1 cellular context compared by ENCODE assay signal in the genomic region with DNA sequence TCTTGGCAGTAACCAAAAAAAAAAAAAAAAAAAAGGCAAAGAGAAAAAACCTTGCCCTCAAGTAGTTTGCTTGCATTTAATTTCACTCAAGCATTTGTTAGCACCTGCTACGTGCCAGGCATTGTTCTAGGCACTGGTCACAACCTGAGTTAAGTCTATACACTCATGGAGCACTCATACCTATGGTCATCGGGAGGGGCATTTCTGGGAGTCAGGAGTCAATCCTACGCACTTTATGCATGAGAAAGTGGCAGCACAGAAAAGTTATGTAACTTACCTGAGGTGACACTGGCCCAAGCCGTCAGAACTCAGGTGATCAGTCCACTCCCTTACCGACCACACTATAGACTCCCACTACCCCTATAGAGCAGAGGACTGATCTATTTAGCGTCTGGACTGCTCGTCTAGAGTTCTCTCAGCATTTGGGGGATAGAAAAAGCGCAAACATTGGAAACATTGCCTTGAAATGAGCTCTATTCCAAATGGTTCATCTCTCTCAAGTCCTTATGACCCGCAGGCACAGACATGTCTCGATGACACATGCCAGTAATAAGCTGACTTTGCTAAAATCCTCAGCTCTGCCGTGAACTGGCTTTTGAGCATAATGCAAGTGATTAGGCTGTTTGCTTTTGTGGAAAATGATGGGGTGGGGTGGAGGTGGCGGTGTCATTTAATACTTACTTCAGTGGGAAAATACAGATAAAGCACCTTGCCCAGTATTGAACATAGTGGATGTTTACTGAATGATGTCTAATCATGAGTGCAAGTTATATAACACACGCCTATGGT.
TF ChIP-seq lines count a peak whose summit lies in the region.

No MANE protein-coding gene starts in this region.

TF ChIP-seq in HEK293, 187 proteins besides CTCF, POLR2A, EP300 and RAD21 (continued from another document and continues in another):
- TF ChIP-seq, protein P1, sequence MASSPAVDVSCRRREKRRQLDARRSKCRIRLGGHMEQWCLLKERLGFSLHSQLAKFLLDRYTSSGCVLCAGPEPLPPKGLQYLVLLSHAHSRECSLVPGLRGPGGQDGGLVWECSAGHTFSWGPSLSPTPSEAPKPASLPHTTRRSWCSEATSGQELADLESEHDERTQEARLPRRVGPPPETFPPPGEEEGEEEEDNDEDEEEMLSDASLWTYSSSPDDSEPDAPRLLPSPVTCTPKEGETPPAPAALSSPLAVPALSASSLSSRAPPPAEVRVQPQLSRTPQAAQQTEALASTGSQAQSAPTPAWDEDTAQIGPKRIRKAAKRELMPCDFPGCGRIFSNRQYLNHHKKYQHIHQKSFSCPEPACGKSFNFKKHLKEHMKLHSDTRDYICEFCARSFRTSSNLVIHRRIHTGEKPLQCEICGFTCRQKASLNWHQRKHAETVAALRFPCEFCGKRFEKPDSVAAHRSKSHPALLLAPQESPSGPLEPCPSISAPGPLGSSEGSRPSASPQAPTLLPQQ (tag by site-specific recombination; IDR thresholded peaks at IDR 0.05): peak; percentile 56; the same call in 1 of the 2 replicates
- TF ChIP-seq, protein P2, sequence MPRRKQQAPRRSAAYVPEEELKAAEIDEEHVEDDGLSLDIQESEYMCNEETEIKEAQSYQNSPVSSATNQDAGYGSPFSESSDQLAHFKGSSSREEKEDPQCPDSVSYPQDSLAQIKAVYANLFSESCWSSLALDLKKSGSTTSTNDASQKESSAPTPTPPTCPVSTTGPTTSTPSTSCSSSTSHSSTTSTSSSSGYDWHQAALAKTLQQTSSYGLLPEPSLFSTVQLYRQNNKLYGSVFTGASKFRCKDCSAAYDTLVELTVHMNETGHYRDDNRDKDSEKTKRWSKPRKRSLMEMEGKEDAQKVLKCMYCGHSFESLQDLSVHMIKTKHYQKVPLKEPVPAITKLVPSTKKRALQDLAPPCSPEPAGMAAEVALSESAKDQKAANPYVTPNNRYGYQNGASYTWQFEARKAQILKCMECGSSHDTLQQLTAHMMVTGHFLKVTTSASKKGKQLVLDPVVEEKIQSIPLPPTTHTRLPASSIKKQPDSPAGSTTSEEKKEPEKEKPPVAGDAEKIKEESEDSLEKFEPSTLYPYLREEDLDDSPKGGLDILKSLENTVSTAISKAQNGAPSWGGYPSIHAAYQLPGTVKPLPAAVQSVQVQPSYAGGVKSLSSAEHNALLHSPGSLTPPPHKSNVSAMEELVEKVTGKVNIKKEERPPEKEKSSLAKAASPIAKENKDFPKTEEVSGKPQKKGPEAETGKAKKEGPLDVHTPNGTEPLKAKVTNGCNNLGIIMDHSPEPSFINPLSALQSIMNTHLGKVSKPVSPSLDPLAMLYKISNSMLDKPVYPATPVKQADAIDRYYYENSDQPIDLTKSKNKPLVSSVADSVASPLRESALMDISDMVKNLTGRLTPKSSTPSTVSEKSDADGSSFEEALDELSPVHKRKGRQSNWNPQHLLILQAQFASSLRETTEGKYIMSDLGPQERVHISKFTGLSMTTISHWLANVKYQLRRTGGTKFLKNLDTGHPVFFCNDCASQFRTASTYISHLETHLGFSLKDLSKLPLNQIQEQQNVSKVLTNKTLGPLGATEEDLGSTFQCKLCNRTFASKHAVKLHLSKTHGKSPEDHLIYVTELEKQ (tag by site-specific recombination; IDR thresholded peaks at IDR 0.05; ENCODE audit: borderline replicate concordance): peak; percentile 10; the same call in 1 of the 2 replicates
- TF ChIP-seq ZNF514 (tag by site-specific recombination; IDR thresholded peaks at IDR 0.05): no peak
- TF ChIP-seq ZFHX2 (tag by site-specific recombination; conservative IDR thresholded peaks at IDR 0.05): peak; percentile 48
- TF ChIP-seq, protein P3, sequence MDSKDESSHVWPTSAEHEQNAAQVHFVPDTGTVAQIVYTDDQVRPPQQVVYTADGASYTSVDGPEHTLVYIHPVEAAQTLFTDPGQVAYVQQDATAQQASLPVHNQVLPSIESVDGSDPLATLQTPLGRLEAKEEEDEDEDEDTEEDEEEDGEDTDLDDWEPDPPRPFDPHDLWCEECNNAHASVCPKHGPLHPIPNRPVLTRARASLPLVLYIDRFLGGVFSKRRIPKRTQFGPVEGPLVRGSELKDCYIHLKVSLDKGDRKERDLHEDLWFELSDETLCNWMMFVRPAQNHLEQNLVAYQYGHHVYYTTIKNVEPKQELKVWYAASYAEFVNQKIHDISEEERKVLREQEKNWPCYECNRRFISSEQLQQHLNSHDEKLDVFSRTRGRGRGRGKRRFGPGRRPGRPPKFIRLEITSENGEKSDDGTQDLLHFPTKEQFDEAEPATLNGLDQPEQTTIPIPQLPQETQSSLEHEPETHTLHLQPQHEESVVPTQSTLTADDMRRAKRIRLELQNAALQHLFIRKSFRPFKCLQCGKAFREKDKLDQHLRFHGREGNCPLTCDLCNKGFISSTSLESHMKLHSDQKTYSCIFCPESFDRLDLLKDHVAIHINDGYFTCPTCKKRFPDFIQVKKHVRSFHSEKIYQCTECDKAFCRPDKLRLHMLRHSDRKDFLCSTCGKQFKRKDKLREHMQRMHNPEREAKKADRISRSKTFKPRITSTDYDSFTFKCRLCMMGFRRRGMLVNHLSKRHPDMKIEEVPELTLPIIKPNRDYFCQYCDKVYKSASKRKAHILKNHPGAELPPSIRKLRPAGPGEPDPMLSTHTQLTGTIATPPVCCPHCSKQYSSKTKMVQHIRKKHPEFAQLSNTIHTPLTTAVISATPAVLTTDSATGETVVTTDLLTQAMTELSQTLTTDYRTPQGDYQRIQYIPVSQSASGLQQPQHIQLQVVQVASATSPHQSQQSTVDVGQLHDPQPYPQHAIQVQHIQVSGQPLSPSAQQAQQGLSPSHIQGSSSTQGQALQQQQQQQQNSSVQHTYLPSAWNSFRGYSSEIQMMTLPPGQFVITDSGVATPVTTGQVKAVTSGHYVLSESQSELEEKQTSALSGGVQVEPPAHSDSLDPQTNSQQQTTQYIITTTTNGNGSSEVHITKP (tag by site-specific recombination; IDR thresholded peaks at IDR 0.05): peak; percentile 75
- peak; percentile 44; the same call in 1 of the 2 replicates for TF ChIP-seq KLF10 (tag by site-specific recombination; IDR thresholded peaks at IDR 0.05)
- TF ChIP-seq FEZF1 (tag by site-specific recombination; IDR thresholded peaks at IDR 0.05): peak; percentile 97
- TF ChIP-seq OSR2 (tag by site-specific recombination; IDR thresholded peaks at IDR 0.05): peak; percentile 71
- TF ChIP-seq, protein P4, sequence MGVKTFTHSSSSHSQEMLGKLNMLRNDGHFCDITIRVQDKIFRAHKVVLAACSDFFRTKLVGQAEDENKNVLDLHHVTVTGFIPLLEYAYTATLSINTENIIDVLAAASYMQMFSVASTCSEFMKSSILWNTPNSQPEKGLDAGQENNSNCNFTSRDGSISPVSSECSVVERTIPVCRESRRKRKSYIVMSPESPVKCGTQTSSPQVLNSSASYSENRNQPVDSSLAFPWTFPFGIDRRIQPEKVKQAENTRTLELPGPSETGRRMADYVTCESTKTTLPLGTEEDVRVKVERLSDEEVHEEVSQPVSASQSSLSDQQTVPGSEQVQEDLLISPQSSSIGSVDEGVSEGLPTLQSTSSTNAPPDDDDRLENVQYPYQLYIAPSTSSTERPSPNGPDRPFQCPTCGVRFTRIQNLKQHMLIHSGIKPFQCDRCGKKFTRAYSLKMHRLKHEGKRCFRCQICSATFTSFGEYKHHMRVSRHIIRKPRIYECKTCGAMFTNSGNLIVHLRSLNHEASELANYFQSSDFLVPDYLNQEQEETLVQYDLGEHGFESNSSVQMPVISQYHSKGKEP (tag by site-specific recombination; IDR thresholded peaks at IDR 0.05): peak; percentile 47; the same call in 1 of the 2 replicates
- TF ChIP-seq, protein P5, sequence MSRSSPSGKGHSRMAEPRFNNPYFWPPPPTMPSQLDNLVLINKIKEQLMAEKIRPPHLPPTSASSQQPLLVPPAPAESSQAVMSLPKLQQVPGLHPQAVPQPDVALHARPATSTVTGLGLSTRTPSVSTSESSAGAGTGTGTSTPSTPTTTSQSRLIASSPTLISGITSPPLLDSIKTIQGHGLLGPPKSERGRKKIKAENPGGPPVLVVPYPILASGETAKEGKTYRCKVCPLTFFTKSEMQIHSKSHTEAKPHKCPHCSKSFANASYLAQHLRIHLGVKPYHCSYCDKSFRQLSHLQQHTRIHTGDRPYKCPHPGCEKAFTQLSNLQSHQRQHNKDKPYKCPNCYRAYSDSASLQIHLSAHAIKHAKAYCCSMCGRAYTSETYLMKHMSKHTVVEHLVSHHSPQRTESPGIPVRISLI (tag by site-specific recombination; IDR thresholded peaks at IDR 0.05): 0 out of 2 replicates have a peak, but pooled peaks have one; percentile 15
- TF ChIP-seq, protein P6, sequence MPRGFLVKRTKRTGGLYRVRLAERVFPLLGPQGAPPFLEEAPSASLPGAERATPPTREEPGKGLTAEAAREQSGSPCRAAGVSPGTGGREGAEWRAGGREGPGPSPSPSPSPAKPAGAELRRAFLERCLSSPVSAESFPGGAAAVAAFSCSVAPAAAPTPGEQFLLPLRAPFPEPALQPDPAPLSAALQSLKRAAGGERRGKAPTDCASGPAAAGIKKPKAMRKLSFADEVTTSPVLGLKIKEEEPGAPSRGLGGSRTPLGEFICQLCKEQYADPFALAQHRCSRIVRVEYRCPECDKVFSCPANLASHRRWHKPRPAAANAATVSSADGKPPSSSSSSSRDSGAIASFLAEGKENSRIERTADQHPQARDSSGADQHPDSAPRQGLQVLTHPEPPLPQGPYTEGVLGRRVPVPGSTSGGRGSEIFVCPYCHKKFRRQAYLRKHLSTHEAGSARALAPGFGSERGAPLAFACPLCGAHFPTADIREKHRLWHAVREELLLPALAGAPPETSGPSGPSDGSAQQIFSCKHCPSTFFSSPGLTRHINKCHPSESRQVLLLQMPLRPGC (tag by site-specific recombination; IDR thresholded peaks at IDR 0.05): peak; percentile 36; the same call in 1 of the 2 replicates
- TF ChIP-seq SP7 (tag by site-specific recombination; IDR thresholded peaks at IDR 0.05): peak; percentile 94
- peak; percentile 89 for TF ChIP-seq ZNF843 (tag by site-specific recombination; IDR thresholded peaks at IDR 0.05)
- no peak for TF ChIP-seq SP2 (tag by site-specific recombination; IDR thresholded peaks at IDR 0.05)
- no peak for TF ChIP-seq ZNF530 (tag by site-specific recombination; IDR thresholded peaks at IDR 0.05; ENCODE audit: low read depth)
- no peak for TF ChIP-seq ZNF157 (tag by site-specific recombination; IDR thresholded peaks at IDR 0.05)
- peak; percentile 61; the same call in 1 of the 2 replicates for TF ChIP-seq ZNF366 (tag by site-specific recombination; conservative IDR thresholded peaks at IDR 0.05)
- TF ChIP-seq KLF7 (tag by site-specific recombination; IDR thresholded peaks at IDR 0.05; ENCODE audit: borderline replicate concordance): peak; percentile 82; the same call in 1 of the 2 replicates
- no peak for TF ChIP-seq ZNF623 (tag by site-specific recombination; IDR thresholded peaks at IDR 0.05)
- TF ChIP-seq HOXA7 (CRISPR knock-in tag; IDR thresholded peaks at IDR 0.05; ENCODE audit: borderline replicate concordance): no peak
- TF ChIP-seq ZNF561 (tag by site-specific recombination; IDR thresholded peaks at IDR 0.05; ENCODE audit: borderline replicate concordance): 0 out of 2 replicates have a peak, but pooled peaks have one; percentile 20
- TF ChIP-seq, protein P7, sequence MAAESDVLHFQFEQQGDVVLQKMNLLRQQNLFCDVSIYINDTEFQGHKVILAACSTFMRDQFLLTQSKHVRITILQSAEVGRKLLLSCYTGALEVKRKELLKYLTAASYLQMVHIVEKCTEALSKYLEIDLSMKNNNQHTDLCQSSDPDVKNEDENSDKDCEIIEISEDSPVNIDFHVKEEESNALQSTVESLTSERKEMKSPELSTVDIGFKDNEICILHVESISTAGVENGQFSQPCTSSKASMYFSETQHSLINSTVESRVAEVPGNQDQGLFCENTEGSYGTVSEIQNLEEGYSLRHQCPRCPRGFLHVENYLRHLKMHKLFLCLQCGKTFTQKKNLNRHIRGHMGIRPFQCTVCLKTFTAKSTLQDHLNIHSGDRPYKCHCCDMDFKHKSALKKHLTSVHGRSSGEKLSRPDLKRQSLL (tag by site-specific recombination; IDR thresholded peaks at IDR 0.05): no peak
- TF ChIP-seq ZNF221 (tag by site-specific recombination; IDR thresholded peaks at IDR 0.05; ENCODE audit: borderline replicate concordance): no peak
- TF ChIP-seq, protein P8, sequence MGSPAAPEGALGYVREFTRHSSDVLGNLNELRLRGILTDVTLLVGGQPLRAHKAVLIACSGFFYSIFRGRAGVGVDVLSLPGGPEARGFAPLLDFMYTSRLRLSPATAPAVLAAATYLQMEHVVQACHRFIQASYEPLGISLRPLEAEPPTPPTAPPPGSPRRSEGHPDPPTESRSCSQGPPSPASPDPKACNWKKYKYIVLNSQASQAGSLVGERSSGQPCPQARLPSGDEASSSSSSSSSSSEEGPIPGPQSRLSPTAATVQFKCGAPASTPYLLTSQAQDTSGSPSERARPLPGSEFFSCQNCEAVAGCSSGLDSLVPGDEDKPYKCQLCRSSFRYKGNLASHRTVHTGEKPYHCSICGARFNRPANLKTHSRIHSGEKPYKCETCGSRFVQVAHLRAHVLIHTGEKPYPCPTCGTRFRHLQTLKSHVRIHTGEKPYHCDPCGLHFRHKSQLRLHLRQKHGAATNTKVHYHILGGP (tag by site-specific recombination; IDR thresholded peaks at IDR 0.05): peak; percentile 95
- peak; percentile 91 for TF ChIP-seq ZXDB (tag by site-specific recombination; IDR thresholded peaks at IDR 0.05)
- TF ChIP-seq, protein P9, sequence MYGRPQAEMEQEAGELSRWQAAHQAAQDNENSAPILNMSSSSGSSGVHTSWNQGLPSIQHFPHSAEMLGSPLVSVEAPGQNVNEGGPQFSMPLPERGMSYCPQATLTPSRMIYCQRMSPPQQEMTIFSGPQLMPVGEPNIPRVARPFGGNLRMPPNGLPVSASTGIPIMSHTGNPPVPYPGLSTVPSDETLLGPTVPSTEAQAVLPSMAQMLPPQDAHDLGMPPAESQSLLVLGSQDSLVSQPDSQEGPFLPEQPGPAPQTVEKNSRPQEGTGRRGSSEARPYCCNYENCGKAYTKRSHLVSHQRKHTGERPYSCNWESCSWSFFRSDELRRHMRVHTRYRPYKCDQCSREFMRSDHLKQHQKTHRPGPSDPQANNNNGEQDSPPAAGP (tag by site-specific recombination; IDR thresholded peaks at IDR 0.05): peak; percentile 21; the same call in 1 of the 2 replicates
- TF ChIP-seq ZBTB1 (tag by site-specific recombination; IDR thresholded peaks at IDR 0.05): no peak
- TF ChIP-seq TRIM28 (IDR thresholded peaks at IDR 0.05; ENCODE audit: borderline replicate concordance, low read length): peak; percentile 88
- peak; percentile 31; the same call in 1 of the 2 replicates for TF ChIP-seq TCF7L2 (IDR thresholded peaks at IDR 0.05; ENCODE audit: borderline replicate concordance, low read depth, low read length)
- TF ChIP-seq, protein P10, sequence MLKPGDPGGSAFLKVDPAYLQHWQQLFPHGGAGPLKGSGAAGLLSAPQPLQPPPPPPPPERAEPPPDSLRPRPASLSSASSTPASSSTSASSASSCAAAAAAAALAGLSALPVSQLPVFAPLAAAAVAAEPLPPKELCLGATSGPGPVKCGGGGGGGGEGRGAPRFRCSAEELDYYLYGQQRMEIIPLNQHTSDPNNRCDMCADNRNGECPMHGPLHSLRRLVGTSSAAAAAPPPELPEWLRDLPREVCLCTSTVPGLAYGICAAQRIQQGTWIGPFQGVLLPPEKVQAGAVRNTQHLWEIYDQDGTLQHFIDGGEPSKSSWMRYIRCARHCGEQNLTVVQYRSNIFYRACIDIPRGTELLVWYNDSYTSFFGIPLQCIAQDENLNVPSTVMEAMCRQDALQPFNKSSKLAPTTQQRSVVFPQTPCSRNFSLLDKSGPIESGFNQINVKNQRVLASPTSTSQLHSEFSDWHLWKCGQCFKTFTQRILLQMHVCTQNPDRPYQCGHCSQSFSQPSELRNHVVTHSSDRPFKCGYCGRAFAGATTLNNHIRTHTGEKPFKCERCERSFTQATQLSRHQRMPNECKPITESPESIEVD (tag by site-specific recombination; IDR thresholded peaks at IDR 0.05): peak; percentile 51
- TF ChIP-seq ZBTB17 (tag by site-specific recombination; IDR thresholded peaks at IDR 0.05): peak; percentile 23; the same call in 1 of the 2 replicates
- TF ChIP-seq EGR2 (tag by site-specific recombination; IDR thresholded peaks at IDR 0.05; ENCODE audit: low read depth): peak; percentile 68
- peak; percentile 75 for TF ChIP-seq ZNF629 (tag by site-specific recombination; IDR thresholded peaks at IDR 0.05)
- TF ChIP-seq ZNF214 (tag by site-specific recombination; IDR thresholded peaks at IDR 0.05; ENCODE audit: borderline replicate concordance): no peak
